ENCODE assay signal across 8 cellular contexts in the genomic region with DNA sequence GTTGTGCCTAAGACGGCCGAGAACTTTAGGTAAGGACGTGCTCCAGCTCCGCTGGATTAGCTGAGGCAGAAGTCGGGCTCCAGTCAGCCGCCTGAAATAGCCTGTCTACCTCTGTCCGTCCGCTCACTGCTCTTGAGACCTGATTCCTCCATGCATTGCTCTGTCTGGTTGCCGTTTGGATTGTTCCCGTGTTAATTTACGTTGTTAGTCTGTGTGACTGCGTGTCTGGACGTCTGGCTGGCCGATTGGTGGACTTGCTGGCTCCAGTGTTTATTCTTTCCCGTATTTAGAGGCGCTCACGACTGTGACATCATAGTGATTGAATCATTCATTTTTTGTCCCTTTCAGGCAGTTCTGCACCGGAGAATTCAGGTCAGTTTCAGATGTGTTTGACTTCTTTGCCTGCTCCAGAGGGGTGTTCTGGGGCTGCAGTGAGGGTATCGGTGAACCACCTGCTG. TPM values are rescaled to one million over a fixed set of nuclear protein-coding genes. Genes with fewer than 3 reads are reported as not detected.
A peak's percentile ranks its signal among the peaks of the same experiment; 100 is the strongest.
DNase-seq lines count a peak whose midpoint lies in the region; ATAC-seq and TF ChIP-seq lines count a peak whose summit lies in the region.

No MANE protein-coding gene starts in this region.

- H3K27me3 ChIP-seq in HUES6 (ENCODE audit: control insufficient read depth, insufficient read depth, low read length) = peaks cover 2% of the 10 kb centered on the region; the same call in 1 of the 2 replicates
- H3K27me3 ChIP-seq in brain microvascular endothelial cell (replicated peaks) = no peaks in the 10 kb centered on the region
- H3K27me3 ChIP-seq in lung (ENCODE audit: control insufficient read depth, insufficient read depth) = no peaks in the 10 kb centered on the region
- no peaks in the 10 kb centered on the region for H3K27me3 ChIP-seq in aorta (ENCODE audit: control insufficient read depth in 1 of 2, insufficient read depth in 2 of 2, low read length in 1 of 2)

- WGBS in lung, 2 donors = 10 to 12% methylated on average over 19 of the region's 19 CpGs
- 4 to 5% methylated on average over 19 of the region's 19 CpGs for WGBS in aorta, 2 donors

- 0 out of 2 replicates have a peak, but pooled peaks cover 3% of the 10 kb centered on the region for H3K4me1 ChIP-seq in HUES6 (ENCODE audit: control insufficient read depth, insufficient read depth, low read length)
- peaks cover 0 to 9% of the 10 kb centered on the region in 2 donors for H3K4me1 ChIP-seq in lung (ENCODE audit: control insufficient read depth in 2 of 2, insufficient read depth in 2 of 2, low read length in 2 of 2)
- no peaks in the 10 kb centered on the region for H3K4me1 ChIP-seq in aorta (ENCODE audit: control insufficient read depth in 1 of 2, insufficient read depth in 2 of 2, low read length in 2 of 2)

- H3K9me3 ChIP-seq in HUES6 (ENCODE audit: control insufficient read depth, insufficient read depth, low read depth, low read length) (no peaks in the 10 kb centered on the region), lung (ENCODE audit: control insufficient read depth in 2 of 2, insufficient read depth in 1 of 2, low read length in 1 of 2) (no peaks in the 10 kb centered on the region), aorta (ENCODE audit: control insufficient read depth, low read length) (no peaks in the 10 kb centered on the region)

- no peak for ATAC-seq in lung (ENCODE audit: insufficient read depth, low FRiP score)
- no peak for ATAC-seq in aorta (ENCODE audit: low FRiP score)

- H3K4me3 ChIP-seq in HUES6 (ENCODE audit: low read depth, low read length) (peak overlapping the region; percentile 87), brain microvascular endothelial cell (ENCODE audit: low read depth, low read length) (peak overlapping the region; percentile 98), lung (peak overlapping the region; percentile 86), aorta (ENCODE audit: low read length in 2 of 2) (peak overlapping the region; percentile 69 to 72)

- H3K9ac ChIP-seq in HUES6 (ENCODE audit: low read length) = peak overlapping the region; percentile 88

- peak; percentile 41 for DNase-seq in ELR (ENCODE audit: low read depth)
- peak; percentile 31 for DNase-seq in brain microvascular endothelial cell
- no peak for DNase-seq in lung (ENCODE audit: low spot score)
- no peak for DNase-seq in aorta
- no peak for DNase-seq in NCI-H69 (lab: John Stamatoyannopoulos, UW)
- no peak for DNase-seq in DMS153 treated with DMSO at 0.1 percent for 48 hours (lab: John Stamatoyannopoulos, UW; ENCODE audit: unreplicated experiment)
- DNase-seq in iPS-NIHi11 (ENCODE audit: low spot score) = no peak

- H3K36me3 ChIP-seq in HUES6 (ENCODE audit: control insufficient read depth, insufficient read depth, low read length) = peaks cover 37% of the 10 kb centered on the region
- H3K36me3 ChIP-seq in brain microvascular endothelial cell (replicated peaks) = peaks cover 8% of the 10 kb centered on the region
- peaks cover 0 to 1% of the 10 kb centered on the region in 2 donors for H3K36me3 ChIP-seq in lung (ENCODE audit: control insufficient read depth in 2 of 2, insufficient read depth in 2 of 2, low read length in 2 of 2)
- H3K36me3 ChIP-seq in aorta (ENCODE audit: control insufficient read depth in 1 of 2, insufficient read depth in 2 of 2, low read length in 1 of 2) = peaks cover 0 to 4% of the 10 kb centered on the region in 2 donors

- TF ChIP-seq CTCF in brain microvascular endothelial cell (IDR thresholded peaks at IDR 0.05; ENCODE audit: low read depth, low read length, missing control alignments) (no peak), lung (IDR thresholded peaks at IDR 0.05; ENCODE audit: control extremely low read depth, extremely low read depth) (no peak)

- intact Hi-C loops in aorta (cut with DNase I) = no loop called here

- H3K27ac ChIP-seq in HUES6 (ENCODE audit: low read depth, low read length) (0 out of 2 replicates have a peak overlapping the region, but pooled peaks have one; percentile 22), brain microvascular endothelial cell (peak overlapping the region; percentile 51), lung (ENCODE audit: low read depth in 1 of 2, low read length in 1 of 2) (peak overlapping the region in 1 of 2 donors; percentile 92), aorta (ENCODE audit: low read depth in 1 of 2, low read length in 2 of 2) (no peak overlapping the region)

- in situ Hi-C loops in brain microvascular endothelial cell (cut with HindIII; ENCODE audit: low pct_ligation_motif_present, low sequenced_read_pairs) = no loop called here

RNA-seq across cellular contexts. Expression of gene PPIH, which starts 0.7 kb away (rescaled TPM):
- 10 to 100 TPM; 28.6 to 31.0 TPM for total RNA-seq in lung
- 10 to 100 TPM; 31.8 to 68.1 TPM for polyA plus RNA-seq in lung
- 10 to 100 TPM; 14.1 to 16.4 TPM for total RNA-seq in aorta
- 10 to 100 TPM; 24.0 to 32.5 TPM for polyA plus RNA-seq in aorta

RNA-seq across cellular contexts. Expression of gene YBX1, which starts 23.3 kb away (rescaled TPM):
- total RNA-seq in lung (100 to 1,000 TPM; 298 to 617 TPM), aorta (100 to 1,000 TPM; 393 to 498 TPM)
- polyA plus RNA-seq in lung (100 to 1,000 TPM; 560 to 617 TPM), aorta (1,000 to 10,000 TPM in 1 of 2 donors, 100 to 1,000 TPM in 1; 816 to 1,633 TPM)

Comparison
In these comparisons a context has a peak if more than half of its experiments do, and no peak if none do; other contexts are left out.
1. DNase-seq: peak in ELR (single experiment) and brain microvascular endothelial cell (single experiment); none in lung (single experiment), aorta (0 of 2), NCI-H69 (single experiment), DMS153 treated with DMSO at 0.1 percent for 48 hours (single experiment) and iPS-NIHi11 (single experiment).
2. H3K27ac ChIP-seq: peak in HUES6 (single experiment) and brain microvascular endothelial cell (single experiment); none in aorta (0 of 2).
3. Peak in every context shown above with its lines, with median percentiles within 50 percentile points of each other: H3K4me3 ChIP-seq.